ENCODE assay signal across 19 cellular contexts in genomic region chr10:35056686-35057085, GRCh38. TPM values are rescaled to one million over a fixed set of nuclear protein-coding genes. Genes with fewer than 3 reads are reported as not detected.
A peak's percentile ranks its signal among the peaks of the same experiment; 100 is the strongest.
DNase-seq lines count a peak whose midpoint lies in the region; ATAC-seq, FAIRE-seq and TF ChIP-seq lines count a peak whose summit lies in the region.
"Had no signal": no experiment of that assay in that cellular context is flagged by ENCODE, and none has a peak within 500 bp of the region (broad histone marks: within the 10 kb centered on the region; RNA-seq: fewer than 3 reads in every experiment).

No MANE protein-coding gene starts in this region.

- H3K4me3 ChIP-seq in right lobe of liver (no peak overlapping the region), HepG2 (replicated peaks in 1 of 3; ENCODE audit: insufficient read depth in 1 of 3, low read depth in 2 of 3, low read length in 3 of 3) (no peak overlapping the region), PC-3 (ENCODE audit: low read length) (no peak overlapping the region), adrenal gland (no peak overlapping the region), Karpas-422 (ENCODE audit: low read length) (no peak overlapping the region)
- H3K4me3 ChIP-seq: testis had no signal

- H3K79me2 ChIP-seq in HepG2 (ENCODE audit: insufficient read depth, low read length), result no peaks in the 10 kb centered on the region
- peaks cover 44% of the 10 kb centered on the region for H3K79me2 ChIP-seq in PC-3 (ENCODE audit: low read length)
- H3K79me2 ChIP-seq in Karpas-422 (ENCODE audit: low read length), result peaks cover 13% of the 10 kb centered on the region

- no peaks in the 10 kb centered on the region for H3K9me2 ChIP-seq in PC-3 (replicated peaks; ENCODE audit: low read length)
- no peaks in the 10 kb centered on the region for H3K9me2 ChIP-seq in Karpas-422 (replicated peaks; ENCODE audit: insufficient read depth, low read length)

- TF ChIP-seq EP300 in HepG2 (IDR thresholded peaks at IDR 0.05; ENCODE audit: low read depth in 2 of 2, low read length in 2 of 2), result no peak
- TF ChIP-seq EP300 in HepG2 (CRISPR knock-in tag; IDR thresholded peaks at IDR 0.05; ENCODE audit: borderline replicate concordance), result no peak

- H3K4me1 ChIP-seq in right lobe of liver, result no peaks in the 10 kb centered on the region
- H3K4me1 ChIP-seq in HepG2 (ENCODE audit: insufficient read depth, low read length), result no peaks in the 10 kb centered on the region
- peaks cover 41% of the 10 kb centered on the region for H3K4me1 ChIP-seq in PC-3 (ENCODE audit: insufficient read depth, low read length)
- H3K4me1 ChIP-seq in adrenal gland (replicated peaks in 1 of 2), result peaks cover 0 to 10% of the 10 kb centered on the region in 2 donors
- H3K4me1 ChIP-seq in Karpas-422 (ENCODE audit: low read length), result no peaks in the 10 kb centered on the region
- H3K4me1 ChIP-seq: testis had no signal

- no peak overlapping the region for H2AFZ ChIP-seq in HepG2 (ENCODE audit: low read length)
- no peak overlapping the region for H2AFZ ChIP-seq in PC-3 (ENCODE audit: low read length)
- no peak overlapping the region for H2AFZ ChIP-seq in Karpas-422 (ENCODE audit: low read length)

- TF ChIP-seq POLR2A in right lobe of liver (IDR thresholded peaks at IDR 0.05), result no peak
- no peak for TF ChIP-seq POLR2A in HepG2 (IDR thresholded peaks at IDR 0.05; ENCODE audit: insufficient read depth in 1 of 2, low read depth in 2 of 2, low read length in 2 of 2)
- TF ChIP-seq POLR2A in adrenal gland (IDR thresholded peaks at IDR 0.05), result no peak

- FAIRE-seq in HepG2 (lab: Jason Lieb, UNC), result no peak

- peaks cover 11% of the 10 kb centered on the region for H3F3A ChIP-seq in PC-3 (ENCODE audit: low read length, unreplicated experiment)

- H3K27ac Mint-ChIP-seq in chondrocyte (ENCODE audit: unreplicated experiment), result peak overlapping the region; percentile 15
- H3K27ac Mint-ChIP-seq in activated T-helper 1 cell treated with anti-CD3 and anti-CD28 coated beads, Interleukin-12 subunit alpha, Interleukin-12 subunit beta, Interleukin-2, Interleukin-4 antibody, amounts not matched to agents 30 ng/mL and 10 ng/mL and 1 ng/mL, durations not matched to agents 14 hours and 24 hours and 36 hours, result no peak overlapping the region
- H3K27ac Mint-ChIP-seq: activated CD8-positive, alpha-beta memory T cell treated with anti-CD3 and anti-CD28 coated beads, Interleukin-2, amount 10 ng/mL, durations not matched to agents 7 days and 5 days had no signal

- H3K36me3 ChIP-seq in right lobe of liver (peaks cover 0 to 47% (median 8%) of the 10 kb centered on the region in 4 donors), HepG2 (replicated peaks in 1 of 2; ENCODE audit: control insufficient read depth in 1 of 2, insufficient read depth in 2 of 2, low read length in 2 of 2) (peaks cover 7 to 38% of the 10 kb centered on the region in 2 experiments), PC-3 (ENCODE audit: low read depth, low read length) (peaks cover 67% of the 10 kb centered on the region), adrenal gland (replicated peaks in 1 of 2) (peaks cover 0 to 5% of the 10 kb centered on the region in 2 donors), Karpas-422 (ENCODE audit: insufficient read depth, low read length) (peaks cover 2% of the 10 kb centered on the region; the same call in 1 of the 2 replicates)

- H3K36me3 Mint-ChIP-seq in chondrocyte (ENCODE audit: low read depth), result peaks cover 14% of the 10 kb centered on the region
- H3K36me3 Mint-ChIP-seq in activated T-helper 1 cell treated with anti-CD3 and anti-CD28 coated beads, Interleukin-12 subunit alpha, Interleukin-12 subunit beta, Interleukin-2, Interleukin-4 antibody, amounts not matched to agents 30 ng/mL and 10 ng/mL and 1 ng/mL, durations not matched to agents 14 hours and 24 hours and 36 hours (ENCODE audit: low read depth), result peaks cover 36% of the 10 kb centered on the region

- 67% methylated on average over 5 of the region's 5 CpGs for WGBS in right lobe of liver (ENCODE audit: insufficient coverage, low coverage, low lambda C conversion rate, missing lambda C conversion rate)
- WGBS in HepG2 (ENCODE audit: low lambda C conversion rate), result 93% methylated on average over 5 of the region's 5 CpGs
- 81 to 85% (median 83%) methylated on average over 5 of the region's 5 CpGs for WGBS in adrenal gland, 4 donors

- H3K27ac ChIP-seq in right lobe of liver, result no peak overlapping the region
- no peak overlapping the region for H3K27ac ChIP-seq in HepG2 (ENCODE audit: extremely low read length, insufficient read depth, low read length)
- peak overlapping the region; percentile 77 for H3K27ac ChIP-seq in PC-3 (ENCODE audit: low read length)
- no peak overlapping the region for H3K27ac ChIP-seq in adrenal gland
- no peak overlapping the region for H3K27ac ChIP-seq in Karpas-422 (ENCODE audit: low read length)
- no peak overlapping the region for H3K27ac ChIP-seq in RWPE1
- H3K27ac ChIP-seq: testis had no signal

- H3K27me3 Mint-ChIP-seq in chondrocyte (ENCODE audit: low read depth), result no peaks in the 10 kb centered on the region
- no peaks in the 10 kb centered on the region for H3K27me3 Mint-ChIP-seq in activated T-helper 1 cell treated with anti-CD3 and anti-CD28 coated beads, Interleukin-12 subunit alpha, Interleukin-12 subunit beta, Interleukin-2, Interleukin-4 antibody, amounts not matched to agents 30 ng/mL and 10 ng/mL and 1 ng/mL, durations not matched to agents 14 hours and 24 hours and 36 hours (ENCODE audit: insufficient read depth)
- H3K27me3 Mint-ChIP-seq: activated CD8-positive, alpha-beta memory T cell treated with anti-CD3 and anti-CD28 coated beads, Interleukin-2, amount 10 ng/mL, durations not matched to agents 7 days and 5 days had no signal

- no peak for TF ChIP-seq RAD21 in HepG2 (CRISPR knock-in tag; IDR thresholded peaks at IDR 0.05)

- no peak overlapping the region for H3K4me3 Mint-ChIP-seq in chondrocyte (ENCODE audit: unreplicated experiment)
- no peak overlapping the region for H3K4me3 Mint-ChIP-seq in activated T-helper 1 cell treated with anti-CD3 and anti-CD28 coated beads, Interleukin-12 subunit alpha, Interleukin-12 subunit beta, Interleukin-2, Interleukin-4 antibody, amounts not matched to agents 30 ng/mL and 10 ng/mL and 1 ng/mL, durations not matched to agents 14 hours and 24 hours and 36 hours
- H3K4me3 Mint-ChIP-seq: activated CD8-positive, alpha-beta memory T cell treated with anti-CD3 and anti-CD28 coated beads, Interleukin-2, amount 10 ng/mL, durations not matched to agents 7 days and 5 days had no signal

- POLR2A ChIA-PET in HepG2 (lab: Yijun Ruan, JAX) (no interaction called here), PC-3 (lab: Charles Lee; ENCODE audit: unreplicated experiment) (interaction anchor here (0.5 kb wide), 2 partner anchors 30 to 45 kb away, joined by 3 to 7 read pairs; no protein-coding TSS in a partner anchor), RWPE1 (lab: Yijun Ruan, JAX; ENCODE audit: low non-redundant PET) (interaction anchor here (1.2 kb wide), 1 partner anchor 395 kb away, joined by 3 read pairs; no protein-coding TSS in a partner anchor)

- intact Hi-C loops in right lobe of liver (cut with DNase I) (no loop called here), HepG2 (cut with micrococcal nuclease; ENCODE audit: unreplicated experiment) (no loop called here), PC-3 (cut with micrococcal nuclease) (no loop called here), adrenal gland (cut with DNase I) (no loop called here)
- intact Hi-C loops in activated T-helper 1 cell treated with anti-CD3 and anti-CD28 coated beads, Interleukin-12 subunit alpha, Interleukin-12 subunit beta, Interleukin-2, Interleukin-4 antibody, amounts not matched to agents 30 ng/mL and 10 ng/mL and 1 ng/mL, durations not matched to agents 14 hours and 24 hours and 36 hours (cut with micrococcal nuclease), result no loop called here

- in situ Hi-C loops in HepG2 (cut with HindIII; ENCODE audit: extremely low pct_ligation_motif_present, low pct_unique_long_range_greater_than_20kb), result no loop called here

- ATAC-seq in right lobe of liver, result peak; percentile 20 to 67 (median 42)
- ATAC-seq in HepG2, result no peak
- ATAC-seq in PC-3, result peak; percentile 3; the same call in 1 of the 2 replicates
- ATAC-seq: activated CD8-positive, alpha-beta memory T cell treated with anti-CD3 and anti-CD28 coated beads, Interleukin-2, amount 10 ng/mL, durations not matched to agents 7 days and 5 days had no signal

- H3K27me3 ChIP-seq in right lobe of liver (no peaks in the 10 kb centered on the region), HepG2 (ENCODE audit: control insufficient read depth in 1 of 2, insufficient read depth in 2 of 2, low read length in 2 of 2) (no peaks in the 10 kb centered on the region), PC-3 (ENCODE audit: low read length) (no peaks in the 10 kb centered on the region), adrenal gland (no peaks in the 10 kb centered on the region), Karpas-422 (ENCODE audit: low read length) (no peaks in the 10 kb centered on the region)
- H3K27me3 ChIP-seq: testis had no signal

- H3K9ac ChIP-seq in HepG2 (ENCODE audit: insufficient read depth, low read depth, low read length) (no peak overlapping the region), PC-3 (ENCODE audit: low read length) (no peak overlapping the region), Karpas-422 (ENCODE audit: low read length) (no peak overlapping the region)

- TF ChIP-seq CTCF in right lobe of liver (IDR thresholded peaks at IDR 0.05), result no peak
- TF ChIP-seq CTCF in HepG2 (CRISPR knock-in tag; IDR thresholded peaks at IDR 0.05), result no peak
- TF ChIP-seq CTCF in PC-3 (conservative IDR thresholded peaks at IDR 0.05; ENCODE audit: low read depth, low read length), result no peak
- no peak for TF ChIP-seq CTCF in chondrocyte (IDR thresholded peaks at IDR 0.05)
- TF ChIP-seq CTCF in adrenal gland (IDR thresholded peaks at IDR 0.05), result no peak
- TF ChIP-seq CTCF in RWPE1 (conservative IDR thresholded peaks at IDR 0.05; ENCODE audit: low read depth), result no peak

- no peaks in the 10 kb centered on the region for H3K9me3 Mint-ChIP-seq in chondrocyte (ENCODE audit: low read depth)
- no peaks in the 10 kb centered on the region for H3K9me3 Mint-ChIP-seq in activated T-helper 1 cell treated with anti-CD3 and anti-CD28 coated beads, Interleukin-12 subunit alpha, Interleukin-12 subunit beta, Interleukin-2, Interleukin-4 antibody, amounts not matched to agents 30 ng/mL and 10 ng/mL and 1 ng/mL, durations not matched to agents 14 hours and 24 hours and 36 hours

- H3K4me1 Mint-ChIP-seq in chondrocyte (ENCODE audit: low read depth), result peaks cover 21% of the 10 kb centered on the region
- no peaks in the 10 kb centered on the region for H3K4me1 Mint-ChIP-seq in activated T-helper 1 cell treated with anti-CD3 and anti-CD28 coated beads, Interleukin-12 subunit alpha, Interleukin-12 subunit beta, Interleukin-2, Interleukin-4 antibody, amounts not matched to agents 30 ng/mL and 10 ng/mL and 1 ng/mL, durations not matched to agents 14 hours and 24 hours and 36 hours (ENCODE audit: low read depth)

- DNase-seq in right lobe of liver, result no peak
- DNase-seq in HepG2 (ENCODE audit: low spot score), result no peak
- peak; percentile 61 for DNase-seq in PC-3
- DNase-seq in chondrocyte (ENCODE audit: low spot score), result no peak
- no peak for DNase-seq in adrenal gland
- no peak for DNase-seq in Karpas-422
- DNase-seq in activated T-helper 1 cell treated with anti-CD3 and anti-CD28 coated beads, Interleukin-12 subunit alpha, Interleukin-12 subunit beta, Interleukin-2, Interleukin-4 antibody, amounts not matched to agents 30 ng/mL and 10 ng/mL and 1 ng/mL, durations not matched to agents 14 hours and 24 hours and 36 hours (ENCODE audit: low spot score), result no peak
- DNase-seq in RWPE1 (ENCODE audit: low spot score), result no peak
- DNase-seq: activated CD8-positive, alpha-beta memory T cell treated with anti-CD3 and anti-CD28 coated beads, Interleukin-2, amount 10 ng/mL, durations not matched to agents 7 days and 5 days; activated effector memory CD4-positive, alpha-beta T cell treated with anti-CD3 and anti-CD28 coated beads, Interleukin-2, amount 50 U/mL, for 16 hours; amygdala; DND-41; effector CD4-positive, alpha-beta T cell; left colon; NCI-H526; retina; Right ventricle myocardium superior; T-helper 1 cell; testis had no signal

- H3K4me2 ChIP-seq in HepG2 (ENCODE audit: low read depth, low read length) (no peak overlapping the region), PC-3 (ENCODE audit: low read length) (peak overlapping the region; percentile 15), Karpas-422 (ENCODE audit: low read depth, low read length, poor library complexity, severe bottlenecking) (no peak overlapping the region)

- CTCF ChIA-PET in HepG2 (lab: Yijun Ruan, JAX; ENCODE audit: low intra/inter-chr PET ratio, low total read pairs) (no interaction called here), PC-3 (lab: Charles Lee) (no interaction called here), RWPE1 (lab: Yijun Ruan, JAX) (no interaction called here)

- H4K20me1 ChIP-seq in HepG2 (ENCODE audit: insufficient read depth, low read length), result no peaks in the 10 kb centered on the region
- H4K20me1 ChIP-seq in PC-3 (ENCODE audit: low read length), result no peaks in the 10 kb centered on the region
- H4K20me1 ChIP-seq in Karpas-422 (ENCODE audit: insufficient read depth, low read depth, low read length), result no peaks in the 10 kb centered on the region

- BruUV-seq in HepG2 (replicated peaks; lab: Mats Ljungman, UMichigan) (no TSS peak), PC-3 (replicated peaks; lab: Mats Ljungman, UMichigan) (no TSS peak)

- H3K9me3 ChIP-seq in right lobe of liver (no peaks in the 10 kb centered on the region), HepG2 (ENCODE audit: low read length) (no peaks in the 10 kb centered on the region), PC-3 (ENCODE audit: low read length) (no peaks in the 10 kb centered on the region), adrenal gland (replicated peaks in 1 of 3) (no peaks in the 10 kb centered on the region), Karpas-422 (ENCODE audit: low read length) (no peaks in the 10 kb centered on the region)
- H3K9me3 ChIP-seq: testis had no signal

RNA-seq across cellular contexts. Expression of gene CUL2, which starts 33.5 kb away (rescaled TPM):
- total RNA-seq in right lobe of liver, result 10 to 100 TPM; 13.2 to 20.4 (median 15.9) TPM
- 33.1 and 48.2 TPM in 2 replicates for total RNA-seq in HepG2 (2016; rRNA removed; fragmentation: Illumina TruSeq; extraction: Trizol)
- total RNA-seq in HepG2 (2016; cell fraction: cytosol; rRNA removed; fragmentation: Illumina TruSeq; extraction: Trizol; ENCODE audit: low read depth), result 10.9 and 12.3 TPM in 2 replicates
- 35.6 and 42.8 TPM in 2 replicates for total RNA-seq in HepG2 (2016; cell fraction: insoluble cytoplasmic fraction; rRNA removed; fragmentation: Illumina TruSeq; extraction: Trizol)
- 25.2 and 28.9 TPM in 2 replicates for total RNA-seq in HepG2 (2016; cell fraction: membrane; rRNA removed; fragmentation: Illumina TruSeq; extraction: Trizol)
- total RNA-seq in HepG2 (2016; cell fraction: nucleus; rRNA removed; fragmentation: Illumina TruSeq; extraction: Trizol), result 28.4 and 32.1 TPM in 2 replicates
- polyA plus RNA-seq in HepG2 (2011; rRNA removed), result 7.1 and 9.6 TPM in 2 replicates
- polyA plus RNA-seq in HepG2 (2011; cell fraction: cytosol; rRNA removed), result 4.9 and 7.1 TPM in 2 replicates
- 3.2 and 3.3 TPM in 2 replicates for polyA plus RNA-seq in HepG2 (2011; cell fraction: nucleus; rRNA removed)
- polyA plus RNA-seq in HepG2 (2012), result 15.6 and 18.3 TPM in 2 replicates
- 8.0 and 9.0 TPM in 2 replicates for polyA plus RNA-seq in HepG2 (2016; cell fraction: cytosol; fragmentation: Illumina TruSeq; extraction: Trizol; ENCODE audit: low read depth)
- 34.0 and 39.1 TPM in 2 replicates for polyA plus RNA-seq in HepG2 (2016; cell fraction: insoluble cytoplasmic fraction; fragmentation: Illumina TruSeq; extraction: Trizol; ENCODE audit: low read depth)
- 16.4 and 16.9 TPM in 2 replicates for polyA plus RNA-seq in HepG2 (2016; cell fraction: membrane; fragmentation: Illumina TruSeq; extraction: Trizol; ENCODE audit: low read depth)
- 26.7 and 29.6 TPM in 2 replicates for polyA plus RNA-seq in HepG2 (2016; cell fraction: nucleus; fragmentation: Illumina TruSeq; extraction: Trizol; ENCODE audit: insufficient read depth, low read depth)
- 7.4 and 12.1 TPM in 2 replicates for polyA minus RNA-seq in HepG2 (2011; rRNA and poly(A)+ RNA removed; ENCODE audit: low replicate concordance)
- 11.5 and 11.6 TPM in 2 replicates for polyA minus RNA-seq in HepG2 (2011; cell fraction: cytosol; rRNA and poly(A)+ RNA removed)
- 12.2 and 17.9 TPM in 2 replicates for polyA minus RNA-seq in HepG2 (2011; cell fraction: nucleus; rRNA and poly(A)+ RNA removed)
- total RNA-seq in PC-3 (2014; rRNA removed), result 119 and 129 TPM in 2 replicates
- 29.9 to 38.3 TPM (median 32.8 TPM) in 3 replicates for total RNA-seq in chondrocyte
- 10 to 100 TPM; 11.8 to 36.7 (median 26.1) TPM for total RNA-seq in adrenal gland
- polyA plus RNA-seq in adrenal gland, result 10 to 100 TPM in 1 of 3 donors, 1 to 10 TPM in 2; 6.2 to 52.2 (median 7.3) TPM
- total RNA-seq in Karpas-422 (2014; rRNA removed; shearing (Covaris generic); ENCODE audit: low replicate concordance), result 14.1 and 15.9 TPM in 2 replicates
- total RNA-seq in activated T-helper 1 cell treated with anti-CD3 and anti-CD28 coated beads, Interleukin-12 subunit alpha, Interleukin-12 subunit beta, Interleukin-2, Interleukin-4 antibody, amounts not matched to agents 30 ng/mL and 10 ng/mL and 1 ng/mL, durations not matched to agents 14 hours and 24 hours and 36 hours, result 49.8 and 50.5 TPM in 2 replicates
